6 cellular contexts compared by ENCODE assay signal in the genomic region with DNA sequence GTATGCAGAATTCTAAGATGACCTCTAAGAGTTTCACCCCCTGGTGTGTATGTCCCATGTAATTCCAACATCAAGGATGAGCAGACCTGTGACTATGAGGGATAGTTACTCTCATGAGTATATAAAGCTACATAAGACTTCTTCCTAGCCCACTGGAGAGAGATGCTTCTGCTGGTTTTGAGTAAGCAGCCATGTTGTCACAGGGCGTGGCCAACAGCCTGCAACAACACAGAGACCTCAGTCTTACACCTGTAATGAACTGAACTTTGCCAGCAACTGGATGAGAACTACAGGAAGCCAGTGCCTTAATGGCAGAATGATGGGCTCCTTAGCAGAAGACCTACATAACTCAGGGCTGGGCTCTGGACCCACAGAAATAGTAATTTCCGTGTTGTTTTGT.
DNase-seq lines count a peak whose midpoint lies in the region; ATAC-seq, FAIRE-seq and TF ChIP-seq lines count a peak whose summit lies in the region.
"Not testable (repeated sequence)": the region's sequence is repeated elsewhere in the genome, so short reads cannot be mapped to it uniquely, and the experiment has no call there.

No MANE protein-coding gene starts in this region.

- CTCF ChIA-PET in naive thymus-derived CD4-positive, alpha-beta T cell (lab: Charles Lee): not testable (repeated sequence)

- H3K27ac ChIP-seq in naive thymus-derived CD4-positive, alpha-beta T cell (ENCODE audit: low read depth, low read length): not testable (repeated sequence)

- not testable (repeated sequence) for H3K27ac Mint-ChIP-seq in naive thymus-derived CD4-positive, alpha-beta T cell; osteocyte (ENCODE audit: unreplicated experiment)

- not testable (repeated sequence) for DNase-seq in left ventricle myocardium superior; naive thymus-derived CD4-positive, alpha-beta T cell; stimulated activated naive CD8-positive, alpha-beta T cell treated with anti-CD3 and anti-CD28 coated beads, Interleukin-15, Interleukin-2, amounts not matched to agents 100 U/mL and 50 U/mL, for 24 hours; urothelium cell line (ENCODE audit: low spot score)
- DNase-seq in osteocyte (ENCODE audit: extremely low spot score, unreplicated experiment): peak; percentile 85

- H3K27me3 ChIP-seq in naive thymus-derived CD4-positive, alpha-beta T cell (ENCODE audit: control insufficient read depth in 2 of 2, insufficient read depth in 2 of 2, low read length in 2 of 2): not testable (repeated sequence)

- H3K4me3 Mint-ChIP-seq in naive thymus-derived CD4-positive, alpha-beta T cell; osteocyte (ENCODE audit: unreplicated experiment): not testable (repeated sequence)

- not testable (repeated sequence) for H3K36me3 Mint-ChIP-seq in naive thymus-derived CD4-positive, alpha-beta T cell; osteocyte (ENCODE audit: unreplicated experiment)

- intact Hi-C loops in left ventricle myocardium superior (cut with micrococcal nuclease); naive thymus-derived CD4-positive, alpha-beta T cell (cut with micrococcal nuclease): not testable (repeated sequence)

- TF ChIP-seq CTCF in osteocyte (IDR thresholded peaks at IDR 0.05): not testable (repeated sequence)

- peaks cover 0 to 19% (median 10%) of the 10 kb centered on the region in 5 donors for H3K27me3 Mint-ChIP-seq in naive thymus-derived CD4-positive, alpha-beta T cell
- not testable (repeated sequence) for H3K27me3 Mint-ChIP-seq in osteocyte (ENCODE audit: unreplicated experiment)

- H3K4me3 ChIP-seq in naive thymus-derived CD4-positive, alpha-beta T cell (ENCODE audit: low read length): not testable (repeated sequence)

- not testable (repeated sequence) for H3K9me3 Mint-ChIP-seq in naive thymus-derived CD4-positive, alpha-beta T cell
- H3K9me3 Mint-ChIP-seq in osteocyte (ENCODE audit: unreplicated experiment): peaks cover 21% of the 10 kb centered on the region

- POLR2A ChIA-PET in naive thymus-derived CD4-positive, alpha-beta T cell (lab: Charles Lee): not testable (repeated sequence)

- H3K36me3 ChIP-seq in naive thymus-derived CD4-positive, alpha-beta T cell (ENCODE audit: control insufficient read depth in 2 of 3, insufficient read depth in 3 of 3, low read length in 3 of 3): not testable (repeated sequence)

- ATAC-seq in esophagus mucosa (peak; percentile 25), left ventricle myocardium superior (peak; percentile 23)
- peak; percentile 24 for ATAC-seq in naive thymus-derived CD4-positive, alpha-beta T cell
- peak; percentile 19 for ATAC-seq in stimulated activated naive CD8-positive, alpha-beta T cell treated with anti-CD3 and anti-CD28 coated beads, Interleukin-15, Interleukin-2, amounts not matched to agents 100 U/mL and 50 U/mL, for 24 hours

- FAIRE-seq in urothelium cell line (lab: Jason Lieb, UNC): peak; percentile 65

- not testable (repeated sequence) for H3K4me1 Mint-ChIP-seq in naive thymus-derived CD4-positive, alpha-beta T cell; osteocyte (ENCODE audit: unreplicated experiment)

- not testable (repeated sequence) for H3K4me1 ChIP-seq in naive thymus-derived CD4-positive, alpha-beta T cell (ENCODE audit: control insufficient read depth in 2 of 2, insufficient read depth in 2 of 2, low read length in 2 of 2)

- H3K9me3 ChIP-seq in naive thymus-derived CD4-positive, alpha-beta T cell (ENCODE audit: control insufficient read depth in 2 of 3, low read length in 3 of 3): not testable (repeated sequence)
